Comparison of ENCODE assay signal across 13 cellular contexts in the genomic region with DNA sequence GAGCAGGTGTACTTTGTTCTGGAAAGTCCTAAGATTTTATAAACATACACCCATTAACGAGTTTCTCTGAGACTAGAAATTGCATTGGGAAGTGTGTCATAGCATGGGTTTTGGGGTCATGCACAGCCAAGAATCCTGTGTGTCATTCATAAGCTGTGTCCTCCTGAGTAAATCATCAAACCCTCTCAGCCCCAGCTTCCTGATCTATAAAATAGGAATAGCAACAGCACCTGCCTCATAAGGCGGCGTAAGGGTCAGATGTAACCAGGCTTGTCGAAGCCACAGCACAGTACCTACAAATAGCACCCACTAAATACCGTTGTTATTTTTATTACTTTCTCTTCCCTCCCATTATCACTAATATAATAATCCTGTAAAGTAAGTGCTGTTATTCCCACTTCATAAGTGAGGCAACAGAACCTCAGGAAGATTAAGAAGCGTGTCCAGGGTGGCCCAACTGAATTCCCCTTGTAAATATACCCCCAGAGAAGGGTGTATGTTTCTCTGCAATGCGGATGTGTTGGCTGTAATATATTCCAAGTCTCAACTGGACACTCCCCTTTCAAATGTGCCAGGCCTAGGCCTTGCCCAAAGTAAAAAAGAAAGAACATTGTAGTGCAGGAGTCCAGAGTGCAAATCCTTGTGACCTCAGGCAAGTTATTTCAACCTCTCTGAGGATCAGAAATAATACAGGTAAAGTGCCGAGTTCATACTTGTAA.
DNase-seq lines count a peak whose midpoint lies in the region; ATAC-seq and TF ChIP-seq lines count a peak whose summit lies in the region.
"Had no signal": no experiment of that assay in that cellular context is flagged by ENCODE, and none has a peak within 500 bp of the region (broad histone marks: within the 10 kb centered on the region; RNA-seq: fewer than 3 reads in every experiment).

No MANE protein-coding gene starts in this region.

- H3K4me1 Mint-ChIP-seq in stimulated activated effector memory CD8-positive, alpha-beta T cell treated with anti-CD3 and anti-CD28 coated beads, Interleukin-12 subunit alpha, Interleukin-12 subunit beta, amount 100 ng/mL, for 72 hours = peaks cover 22% of the 10 kb centered on the region
- H3K4me1 Mint-ChIP-seq: CD8-positive, alpha-beta memory T cell had no signal

- DNase-seq in epithelial cell of proximal tubule (ENCODE audit: low read depth) (peak; percentile 83), inferior parietal cortex (ENCODE audit: extremely low spot score) (no peak)
- DNase-seq in stimulated activated effector memory CD8-positive, alpha-beta T cell treated with anti-CD3 and anti-CD28 coated beads, Interleukin-12 subunit alpha, Interleukin-12 subunit beta, amount 100 ng/mL, for 72 hours (ENCODE audit: low spot score in 2 of 2) = no peak
- DNase-seq: aorta; CD8-positive, alpha-beta memory T cell; KG1; naive B cell; NCI-H2171 treated with DMSO at 0.1 percent for 48 hours had no signal

- H3K36me3 Mint-ChIP-seq in stimulated activated effector memory CD8-positive, alpha-beta T cell treated with anti-CD3 and anti-CD28 coated beads, Interleukin-12 subunit alpha, Interleukin-12 subunit beta, amount 100 ng/mL, for 72 hours = peaks cover 95% of the 10 kb centered on the region

- no peak for TF ChIP-seq CTCF in epithelial cell of proximal tubule (conservative IDR thresholded peaks at IDR 0.05; ENCODE audit: low read depth, low read length)

- no peak overlapping the region for H3K4me3 Mint-ChIP-seq in stimulated activated effector memory CD8-positive, alpha-beta T cell treated with anti-CD3 and anti-CD28 coated beads, Interleukin-12 subunit alpha, Interleukin-12 subunit beta, amount 100 ng/mL, for 72 hours
- H3K4me3 Mint-ChIP-seq: CD8-positive, alpha-beta memory T cell had no signal

- H3K9me3 Mint-ChIP-seq in stimulated activated effector memory CD8-positive, alpha-beta T cell treated with anti-CD3 and anti-CD28 coated beads, Interleukin-12 subunit alpha, Interleukin-12 subunit beta, amount 100 ng/mL, for 72 hours = no peaks in the 10 kb centered on the region
- H3K9me3 Mint-ChIP-seq: CD8-positive, alpha-beta memory T cell had no signal

- ATAC-seq in GM18511 (IDR thresholded peaks at IDR 0.05; ENCODE audit: unreplicated experiment) (peak; percentile 49), HG03342 (IDR thresholded peaks at IDR 0.05; ENCODE audit: unreplicated experiment) (peak; percentile 56), HG03565 (IDR thresholded peaks at IDR 0.05; ENCODE audit: unreplicated experiment) (no peak), HG03139 (IDR thresholded peaks at IDR 0.05; ENCODE audit: unreplicated experiment) (no peak)
- no peak for ATAC-seq in stimulated activated effector memory CD8-positive, alpha-beta T cell treated with anti-CD3 and anti-CD28 coated beads, Interleukin-12 subunit alpha, Interleukin-12 subunit beta, amount 100 ng/mL, for 72 hours

- peak overlapping the region; percentile 34 for H3K27ac Mint-ChIP-seq in stimulated activated effector memory CD8-positive, alpha-beta T cell treated with anti-CD3 and anti-CD28 coated beads, Interleukin-12 subunit alpha, Interleukin-12 subunit beta, amount 100 ng/mL, for 72 hours

- H3K4me3 ChIP-seq in epithelial cell of proximal tubule (ENCODE audit: low read depth, low read length) = no peak overlapping the region
- H3K4me3 ChIP-seq: skin epidermis had no signal

Comparison
In these comparisons a context has a peak if more than half of its experiments do, and no peak if none do; other contexts are left out.
1. ATAC-seq: peak in GM18511 (single experiment) and HG03342 (single experiment); none in stimulated activated effector memory CD8-positive, alpha-beta T cell treated with anti-CD3 and anti-CD28 coated beads, Interleukin-12 subunit alpha, Interleukin-12 subunit beta, amount 100 ng/mL, for 72 hours (single experiment), HG03565 (single experiment) and HG03139 (single experiment).